ENCODE assay signal across 26 cellular contexts in genomic region chr6:118635909-118636735, GRCh38.
"Had no signal": no experiment of that assay in that cellular context is flagged by ENCODE, and none has a peak within 500 bp of the region (broad histone marks: within the 10 kb centered on the region; RNA-seq: fewer than 3 reads in every experiment).

No MANE protein-coding gene starts in this region.

- ATAC-seq: activated CD4-positive, alpha-beta T cell treated with anti-CD3 and anti-CD28 coated beads for 36 hours; activated CD8-positive, alpha-beta T cell treated with anti-CD3 and anti-CD28 coated beads for 36 hours; activated T-cell treated with anti-CD3 and anti-CD28 coated beads, Interleukin-2, amount 50 U/mL, for 4 hours; activated T-helper 17 cell treated with anti-CD3 and anti-CD28 coated beads, Interleukin-2, amount 50 U/mL, for 72 hours; body of pancreas; esophagus mucosa had no signal

- H3K9me3 ChIP-seq: body of pancreas had no signal

- H3K27me3 Mint-ChIP-seq: activated CD4-positive, alpha-beta T cell treated with anti-CD3 and anti-CD28 coated beads for 36 hours; activated CD4-positive, alpha-beta T cell treated with anti-CD3 and anti-CD28 coated beads, Interleukin-2, amount 10 ng/mL, durations not matched to agents 24 days and 14 days; activated CD8-positive, alpha-beta T cell treated with anti-CD3 and anti-CD28 coated beads for 36 hours; activated naive CD8-positive, alpha-beta T cell treated with anti-CD3 and anti-CD28 coated beads for 36 hours; activated T-helper 17 cell treated with anti-CD3 and anti-CD28 coated beads, Interleukin-2, amount 50 U/mL, for 72 hours had no signal

- FAIRE-seq: colon, frontal cortex had no signal

- H3K4me3 Mint-ChIP-seq: activated CD4-positive, alpha-beta T cell treated with anti-CD3 and anti-CD28 coated beads for 36 hours; activated CD4-positive, alpha-beta T cell treated with anti-CD3 and anti-CD28 coated beads, Interleukin-2, amount 10 ng/mL, durations not matched to agents 24 days and 14 days; activated CD8-positive, alpha-beta T cell treated with anti-CD3 and anti-CD28 coated beads for 36 hours; activated naive CD8-positive, alpha-beta T cell treated with anti-CD3 and anti-CD28 coated beads for 36 hours; activated T-cell treated with anti-CD3 and anti-CD28 coated beads, Interleukin-2, amount 50 U/mL, for 4 hours; activated T-helper 17 cell treated with anti-CD3 and anti-CD28 coated beads, Interleukin-2, amount 50 U/mL, for 72 hours had no signal

- H3K36me3 ChIP-seq: WERI-Rb-1 had no signal

- H3K9me3 Mint-ChIP-seq: activated CD4-positive, alpha-beta T cell treated with anti-CD3 and anti-CD28 coated beads, Interleukin-2, amount 10 ng/mL, durations not matched to agents 24 days and 14 days; activated naive CD8-positive, alpha-beta T cell treated with anti-CD3 and anti-CD28 coated beads for 36 hours; activated T-cell treated with anti-CD3 and anti-CD28 coated beads, Interleukin-2, amount 50 U/mL, for 4 hours; activated T-helper 17 cell treated with anti-CD3 and anti-CD28 coated beads, Interleukin-2, amount 50 U/mL, for 72 hours had no signal

- H3K27ac Mint-ChIP-seq: activated CD4-positive, alpha-beta T cell treated with anti-CD3 and anti-CD28 coated beads for 36 hours; activated CD4-positive, alpha-beta T cell treated with anti-CD3 and anti-CD28 coated beads, Interleukin-2, amount 10 ng/mL, durations not matched to agents 24 days and 14 days; activated CD8-positive, alpha-beta T cell treated with anti-CD3 and anti-CD28 coated beads for 36 hours; activated naive CD8-positive, alpha-beta T cell treated with anti-CD3 and anti-CD28 coated beads for 36 hours; activated T-helper 17 cell treated with anti-CD3 and anti-CD28 coated beads, Interleukin-2, amount 50 U/mL, for 72 hours had no signal

- H3K27me3 ChIP-seq: body of pancreas had no signal

- DNase-seq: activated CD4-positive, alpha-beta T cell treated with anti-CD3 and anti-CD28 coated beads for 36 hours; activated CD4-positive, alpha-beta T cell treated with anti-CD3 and anti-CD28 coated beads, Interleukin-2, amount 10 ng/mL, durations not matched to agents 24 days and 14 days; activated CD4-positive, alpha-beta T cell treated with anti-CD3 and anti-CD28 coated beads, Interleukin-2, amount 50 U/mL, for 48 hours; activated CD4-positive, CD25-positive, alpha-beta regulatory T cell; activated CD4-positive, CD25-positive, alpha-beta regulatory T cell treated with anti-CD3 and anti-CD28 coated beads, Interleukin-2, amount 50 U/mL, for 72 hours; activated CD8-positive, alpha-beta memory T cell treated with anti-CD3 and anti-CD28 coated beads for 24 hours; activated CD8-positive, alpha-beta T cell treated with anti-CD3 and anti-CD28 coated beads for 36 hours; activated effector memory CD4-positive, alpha-beta T cell treated with Interleukin-2 at 50 U/mL for 16 hours; activated gamma-delta T cell treated with Interleukin-2 at 50 U/mL for 16 hours; activated naive CD4-positive, alpha-beta T cell treated with anti-CD3 and anti-CD28 coated beads, Interleukin-2, amount 50 U/mL, for 16 hours; activated naive CD4-positive, alpha-beta T cell treated with Interleukin-2 at 50 U/mL for 16 hours; activated naive CD8-positive, alpha-beta T cell treated with anti-CD3 and anti-CD28 coated beads for 36 hours; activated T-cell treated with anti-CD3 and anti-CD28 coated beads, Interleukin-2, amount 50 U/mL, for 4 hours; body of pancreas; caudate nucleus; cortex of kidney; dermis blood vessel endothelial cell; effector CD4-positive, alpha-beta T cell; foreskin fibroblast; head of caudate nucleus; T-helper 9 cell; WERI-Rb-1 had no signal

- H3K27ac ChIP-seq: body of pancreas, WERI-Rb-1 had no signal

- H3K4me3 ChIP-seq: body of pancreas had no signal
